Comparison of ENCODE assay signal across 11 cellular contexts in genomic region chr2:12261993-12262680, GRCh38.
DNase-seq lines count a peak whose midpoint lies in the region; ATAC-seq and TF ChIP-seq lines count a peak whose summit lies in the region.
"Had no signal": no experiment of that assay in that cellular context is flagged by ENCODE, and none has a peak within 500 bp of the region (broad histone marks: within the 10 kb centered on the region; RNA-seq: fewer than 3 reads in every experiment).

No MANE protein-coding gene starts in this region.

- peak overlapping the region; percentile 91 for H3K27ac Mint-ChIP-seq in T-helper 17 cell
- H3K27ac Mint-ChIP-seq: activated T-helper 17 cell treated with anti-CD3 and anti-CD28 coated beads, Interleukin-2, amount 50 U/mL, for 72 hours had no signal

- no peaks in the 10 kb centered on the region for H3K27me3 Mint-ChIP-seq in T-helper 17 cell
- H3K27me3 Mint-ChIP-seq: activated T-helper 17 cell treated with anti-CD3 and anti-CD28 coated beads, Interleukin-2, amount 50 U/mL, for 72 hours had no signal

- no peak for TF ChIP-seq CTCF in MM.1S (IDR thresholded peaks at IDR 0.05; ENCODE audit: low read length)
- no peak for TF ChIP-seq CTCF in osteoblast (IDR thresholded peaks at IDR 0.05; ENCODE audit: extremely low read depth, low read depth, low read length)

- no peak overlapping the region for H2AFZ ChIP-seq in MM.1S (ENCODE audit: low read length)
- peak overlapping the region; percentile 0 for H2AFZ ChIP-seq in osteoblast (ENCODE audit: low read length)

- H3K4me2 ChIP-seq in MM.1S (ENCODE audit: low read depth, low read length), result peak overlapping the region; percentile 25; the same call in 1 of the 2 replicates
- no peak overlapping the region for H3K4me2 ChIP-seq in osteoblast (ENCODE audit: insufficient read depth, low read length)

- 0 out of 2 replicates have a peak overlapping the region, but pooled peaks have one; percentile 9 for H3K9ac ChIP-seq in MM.1S (ENCODE audit: low read length)

- H3K79me2 ChIP-seq in MM.1S (ENCODE audit: low read length) (no peaks in the 10 kb centered on the region), osteoblast (ENCODE audit: insufficient read depth, low read length) (no peaks in the 10 kb centered on the region)

- ATAC-seq in T-helper 17 cell, result peak; percentile 56
- ATAC-seq in HG03442 (IDR thresholded peaks at IDR 0.05; ENCODE audit: unreplicated experiment), result no peak
- no peak for ATAC-seq in GM18520 (IDR thresholded peaks at IDR 0.05; ENCODE audit: unreplicated experiment)
- ATAC-seq: activated T-helper 17 cell treated with anti-CD3 and anti-CD28 coated beads, Interleukin-2, amount 50 U/mL, for 72 hours had no signal

- H3K27me3 ChIP-seq in MM.1S (replicated peaks; ENCODE audit: insufficient read depth, low read length) (no peaks in the 10 kb centered on the region), osteoblast (ENCODE audit: insufficient read depth, low read length) (no peaks in the 10 kb centered on the region)

- H3K36me3 ChIP-seq in MM.1S (replicated peaks; ENCODE audit: insufficient read depth, low read length) (no peaks in the 10 kb centered on the region), osteoblast (ENCODE audit: insufficient read depth, low read length) (no peaks in the 10 kb centered on the region)
- H3K36me3 ChIP-seq: WERI-Rb-1 had no signal

- H3K27ac ChIP-seq in MM.1S (ENCODE audit: low read length), result peak overlapping the region; percentile 47; the same call in 1 of the 2 replicates
- no peak overlapping the region for H3K27ac ChIP-seq in osteoblast (ENCODE audit: low read depth, low read length)
- H3K27ac ChIP-seq: coronary artery, WERI-Rb-1 had no signal

- H3F3A ChIP-seq in MM.1S (ENCODE audit: insufficient read depth, low read length), result no peaks in the 10 kb centered on the region

- H3K4me1 Mint-ChIP-seq in T-helper 17 cell, result peaks cover 29% of the 10 kb centered on the region

- H4K20me1 ChIP-seq in MM.1S (ENCODE audit: insufficient read depth, low read length) (no peaks in the 10 kb centered on the region), osteoblast (ENCODE audit: insufficient read depth, low read length) (no peaks in the 10 kb centered on the region)

- H3K4me1 ChIP-seq in MM.1S (ENCODE audit: low read length) (peaks cover 13% of the 10 kb centered on the region), osteoblast (ENCODE audit: insufficient read depth, low read length) (peaks cover 14% of the 10 kb centered on the region)

- peak in 2 of 3 experiments; percentile 49 to 82 for DNase-seq in NCI-H1417 (lab: John Stamatoyannopoulos, UW)
- no peak for DNase-seq in NCI-H1417 treated with DMSO at 0.1 percent for 48 hours (lab: John Stamatoyannopoulos, UW)
- DNase-seq in MM.1S, result no peak
- DNase-seq in T-helper 17 cell, result no peak
- DNase-seq in osteoblast (ENCODE audit: insufficient read length, low spot score, missing footprints), result no peak
- no peak for DNase-seq in activated CD4-positive, alpha-beta T cell treated with anti-CD3 and anti-CD28 coated beads for 4 hours
- DNase-seq: WERI-Rb-1 had no signal

- H3K4me3 ChIP-seq in MM.1S (ENCODE audit: low read length), result no peak overlapping the region
- H3K4me3 ChIP-seq in osteoblast (ENCODE audit: insufficient read depth, low read length), result no peak overlapping the region
- H3K4me3 ChIP-seq: coronary artery had no signal

- peak overlapping the region; percentile 62 for H3K4me3 Mint-ChIP-seq in T-helper 17 cell
- H3K4me3 Mint-ChIP-seq: activated T-helper 17 cell treated with anti-CD3 and anti-CD28 coated beads, Interleukin-2, amount 50 U/mL, for 72 hours had no signal

- no peaks in the 10 kb centered on the region for H3K9me2 ChIP-seq in MM.1S (replicated peaks; ENCODE audit: insufficient read depth, low read length)

- H3K36me3 Mint-ChIP-seq in T-helper 17 cell (ENCODE audit: low read depth), result peaks cover 3% of the 10 kb centered on the region

- H3K9me3 ChIP-seq in MM.1S (replicated peaks; ENCODE audit: insufficient read depth, low read length), result no peaks in the 10 kb centered on the region
- no peaks in the 10 kb centered on the region for H3K9me3 ChIP-seq in T-helper 17 cell (ENCODE audit: control insufficient read depth, low read length, poor library complexity, severe bottlenecking)
- no peaks in the 10 kb centered on the region for H3K9me3 ChIP-seq in osteoblast (ENCODE audit: low read depth, low read length)

Comparison
In these comparisons a context has a peak if more than half of its experiments do, and no peak if none do; other contexts are left out.
1. DNase-seq: peak in NCI-H1417 (2 of 3); none in NCI-H1417 treated with DMSO at 0.1 percent for 48 hours (single experiment), MM.1S (single experiment), T-helper 17 cell (0 of 3), osteoblast (single experiment) and activated CD4-positive, alpha-beta T cell treated with anti-CD3 and anti-CD28 coated beads for 4 hours (0 of 2).